In genomic region chr3:118204052-118204451, GRCh38 we compare ENCODE assay signal across 28 cellular contexts.
"Had no signal": no experiment of that assay in that cellular context is flagged by ENCODE, and none has a peak within 500 bp of the region (broad histone marks: within the 10 kb centered on the region; RNA-seq: fewer than 3 reads in every experiment).

No MANE protein-coding gene starts in this region.

- H3K9me3 ChIP-seq: colonic mucosa had no signal

- H3K27me3 ChIP-seq: colonic mucosa, dorsolateral prefrontal cortex, esophagus muscularis mucosa, esophagus squamous epithelium, foreskin keratinocyte, gastrocnemius medialis, gastroesophageal sphincter, heart left ventricle, heart right ventricle had no signal

- H3K4me1 ChIP-seq: colonic mucosa, esophagus muscularis mucosa, esophagus squamous epithelium, foreskin keratinocyte, gastrocnemius medialis, gastroesophageal sphincter, heart left ventricle, heart right ventricle had no signal

- ATAC-seq: effector memory CD8-positive, alpha-beta T cell; esophagus mucosa; foreskin keratinocyte; gastrocnemius medialis; gastroesophageal sphincter; heart left ventricle; heart right ventricle had no signal

- FAIRE-seq: colon, endometrium, endothelial cell of umbilical vein, frontal cortex had no signal

- H3K4me3 ChIP-seq: colonic mucosa, coronary artery, dorsolateral prefrontal cortex, esophagus muscularis mucosa, esophagus squamous epithelium, gastrocnemius medialis, gastroesophageal sphincter, heart left ventricle, heart right ventricle had no signal

- H3K27ac ChIP-seq: colonic mucosa, coronary artery, dorsolateral prefrontal cortex, epithelial cell of prostate, esophagus muscularis mucosa, esophagus squamous epithelium, foreskin keratinocyte, gastrocnemius medialis, gastroesophageal sphincter, heart left ventricle, heart right ventricle had no signal

- H3K36me3 ChIP-seq: colonic mucosa, esophagus muscularis mucosa, esophagus squamous epithelium, gastrocnemius medialis, gastroesophageal sphincter, heart left ventricle, heart right ventricle had no signal

- DNase-seq: colonic mucosa; cortex of kidney; dermis blood vessel endothelial cell; dorsolateral prefrontal cortex; effector CD4-positive, alpha-beta T cell; effector CD8-positive, alpha-beta T cell; effector memory CD4-positive, alpha-beta T cell; effector memory CD8-positive, alpha-beta T cell; endodermal cell; erythroblast; esophagus squamous epithelium; foreskin fibroblast; foreskin keratinocyte; foreskin melanocyte; gastrocnemius medialis; glutamatergic neuron; head of caudate nucleus; heart left ventricle; heart right ventricle had no signal
